ENCODE assay signal across 16 cellular contexts in the genomic region with DNA sequence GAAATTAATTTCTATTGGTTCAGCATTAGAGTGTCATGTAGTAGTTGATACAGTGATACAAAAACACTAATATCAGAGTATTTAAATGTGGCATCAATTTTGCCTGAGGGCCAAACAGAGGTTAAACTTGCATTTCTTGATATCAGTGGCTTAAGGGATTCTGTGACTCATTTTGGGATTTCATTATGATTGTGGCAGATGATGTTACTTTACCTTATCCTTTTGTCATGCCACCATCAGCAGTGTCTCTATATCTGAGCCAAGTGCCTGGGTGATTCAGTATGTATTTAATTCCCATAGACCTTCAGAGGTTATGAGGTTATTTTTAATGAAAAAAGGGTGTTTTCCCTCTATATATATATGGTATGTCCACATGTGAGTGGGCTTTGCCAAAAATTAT.
DNase-seq lines count a peak whose midpoint lies in the region; ATAC-seq and TF ChIP-seq lines count a peak whose summit lies in the region.
"Had no signal": no experiment of that assay in that cellular context is flagged by ENCODE, and none has a peak within 500 bp of the region (broad histone marks: within the 10 kb centered on the region; RNA-seq: fewer than 3 reads in every experiment).

No MANE protein-coding gene starts in this region.

- DNase-seq in NCI-H146 treated with DMSO at 0.1 percent for 48 hours (lab: John Stamatoyannopoulos, UW; ENCODE audit: unreplicated experiment) (peak; percentile 15), HCEC 1CT (no peak), GDM1 (lab: John Stamatoyannopoulos, UW) (no peak), hippocampal formation (lab: John Stamatoyannopoulos, UW) (no peak), GM20000 (ENCODE audit: low spot score) (no peak)
- DNase-seq: activated CD4-positive, alpha-beta T cell treated with anti-CD3 and anti-CD28 coated beads for 4 hours; activated naive CD8-positive, alpha-beta T cell treated with anti-CD3 and anti-CD28 coated beads, Interleukin-2, amount 10 ng/mL, durations not matched to agents 7 days and 5 days; hypothalamus; NCI-H2029 treated with DMSO at 0.1 percent for 48 hours; NCI-H524 treated with DMSO at 0.1 percent for 48 hours; OCI-M1; right lobe of liver; stimulated activated CD4-positive, alpha-beta T cell treated with anti-CD3 and anti-CD28 coated beads, Interleukin-2, amount 100 ng/mL, for 24 hours had no signal

- ATAC-seq in GM18519 (IDR thresholded peaks at IDR 0.05; ENCODE audit: low FRiP score, unreplicated experiment), result peak; percentile 80
- ATAC-seq in GM19463 (IDR thresholded peaks at IDR 0.05; ENCODE audit: unreplicated experiment), result peak; percentile 90
- peak; percentile 94 for ATAC-seq in HG02884 (IDR thresholded peaks at IDR 0.05; ENCODE audit: unreplicated experiment)
- ATAC-seq: right lobe of liver had no signal

- TF ChIP-seq CTCF in GM20000 (IDR thresholded peaks at IDR 0.05; ENCODE audit: extremely low read depth, missing control alignments), result no peak
